Comparison of ENCODE assay signal across 24 cellular contexts in genomic region chrX:35625714-35626113, GRCh38.
DNase-seq lines count a peak whose midpoint lies in the region; ATAC-seq, FAIRE-seq and TF ChIP-seq lines count a peak whose summit lies in the region.
"Had no signal": no experiment of that assay in that cellular context is flagged by ENCODE, and none has a peak within 500 bp of the region (broad histone marks: within the 10 kb centered on the region; RNA-seq: fewer than 3 reads in every experiment).

No MANE protein-coding gene starts in this region.

- WGBS in hepatocyte (ENCODE audit: low lambda C conversion rate, missing lambda C conversion rate) = 96% methylated on average over 29 of the region's 31 CpGs
- WGBS in testis, 2 donors = 56 to 93% methylated on average over 15 to 31 of the region's 31 CpGs

- H3K4me2 ChIP-seq in hepatocyte = no peak overlapping the region
- H3K4me2 ChIP-seq: A549; BLaER1 treated with 17β-estradiol and CSF1 and Interleukin-3, amounts not matched to agents 10 nM and 100 nM had no signal

- H3K9me2 ChIP-seq in hepatocyte (replicated peaks; ENCODE audit: insufficient read depth) = no peaks in the 10 kb centered on the region

- H3K79me2 ChIP-seq in hepatocyte = no peaks in the 10 kb centered on the region

- H3K27me3 ChIP-seq in hepatocyte (no peaks in the 10 kb centered on the region), testis (no peaks in the 10 kb centered on the region)
- H3K27me3 ChIP-seq: BE2C had no signal

- TF ChIP-seq POLR2A in testis (IDR thresholded peaks at IDR 0.05) = no peak

- no peak overlapping the region for H3K4me3 ChIP-seq in hepatocyte
- peak overlapping the region in 1 of 2 donors; percentile 15 for H3K4me3 ChIP-seq in testis
- H3K4me3 ChIP-seq: A549; BLaER1 treated with 17β-estradiol and CSF1 and Interleukin-3, amounts not matched to agents 10 nM and 100 nM; HAP-1 had no signal

- no peaks in the 10 kb centered on the region for H4K20me1 ChIP-seq in hepatocyte (ENCODE audit: insufficient read depth, poor library complexity, severe bottlenecking)
- H4K20me1 ChIP-seq: BLaER1 treated with 17β-estradiol and CSF1 and Interleukin-3, amounts not matched to agents 10 nM and 100 nM had no signal

- no peaks in the 10 kb centered on the region for H3K9me3 ChIP-seq in hepatocyte (ENCODE audit: low read depth)
- no peaks in the 10 kb centered on the region for H3K9me3 ChIP-seq in testis
- H3K9me3 ChIP-seq: A549, BE2C, HAP-1 had no signal

- H3K36me3 ChIP-seq in hepatocyte (replicated peaks; ENCODE audit: insufficient read depth, low read depth) (no peaks in the 10 kb centered on the region), testis (ENCODE audit: low read depth, missing control alignments) (no peaks in the 10 kb centered on the region)
- H3K36me3 ChIP-seq: BE2C; BLaER1 treated with 17β-estradiol and CSF1 and Interleukin-3, amounts not matched to agents 10 nM and 100 nM; HAP-1 had no signal

- no peak overlapping the region for H2AFZ ChIP-seq in hepatocyte

- H3K4me1 ChIP-seq in hepatocyte (ENCODE audit: insufficient read depth) = no peaks in the 10 kb centered on the region
- no peaks in the 10 kb centered on the region for H3K4me1 ChIP-seq in testis
- H3K4me1 ChIP-seq: A549; BE2C; BLaER1 treated with 17β-estradiol and CSF1 and Interleukin-3, amounts not matched to agents 10 nM and 100 nM; HAP-1 had no signal

- intact Hi-C loops in testis (cut with DNase I; ENCODE audit: low total_unique reads) = no loop called here

- peak; percentile 45 for DNase-seq in Daoy (ENCODE audit: low read depth)
- DNase-seq in HTR-8/SVneo (ENCODE audit: insufficient read length, low spot score) = peak; percentile 19
- peak; percentile 4 for DNase-seq in hepatocyte (ENCODE audit: low spot score)
- peak; percentile 79 for DNase-seq in testis
- DNase-seq in GM03348 (ENCODE audit: low spot score) = no peak
- DNase-seq in pons (ENCODE audit: low spot score) = no peak
- DNase-seq: 8988T; ACHN; AML-193; BE2C; CD4-positive, alpha-beta T cell; CD8-positive, alpha-beta memory T cell; DMS 273 treated with DMSO at 0.1 percent for 48 hours; DMS79 treated with DMSO at 0.1 percent for 48 hours; GOT3 had no signal

- no peak for ATAC-seq in GM21737 (IDR thresholded peaks at IDR 0.05; ENCODE audit: unreplicated experiment)
- ATAC-seq: A549 had no signal

- no peak overlapping the region for H3K27ac ChIP-seq in hepatocyte
- no peak overlapping the region for H3K27ac ChIP-seq in testis
- H3K27ac ChIP-seq: A549; BLaER1 treated with 17β-estradiol and CSF1 and Interleukin-3, amounts not matched to agents 10 nM and 100 nM had no signal

- no peak for TF ChIP-seq CTCF in hepatocyte (IDR thresholded peaks at IDR 0.05; ENCODE audit: poor library complexity)
- TF ChIP-seq CTCF in testis (IDR thresholded peaks at IDR 0.05) = no peak

- FAIRE-seq in HTR-8/SVneo (lab: Jason Lieb, UNC) = no peak
- FAIRE-seq: A549, D721Med, G401.6, GM12891, GM18507, H54 had no signal

Comparison
In these comparisons a context has a peak if more than half of its experiments do, and no peak if none do; other contexts are left out.
1. DNase-seq: peak in Daoy (single experiment), HTR-8/SVneo (single experiment), hepatocyte (single experiment) and testis (single experiment); none in GM03348 (single experiment) and pons (single experiment).